ENCODE assay signal across 14 cellular contexts in the genomic region with DNA sequence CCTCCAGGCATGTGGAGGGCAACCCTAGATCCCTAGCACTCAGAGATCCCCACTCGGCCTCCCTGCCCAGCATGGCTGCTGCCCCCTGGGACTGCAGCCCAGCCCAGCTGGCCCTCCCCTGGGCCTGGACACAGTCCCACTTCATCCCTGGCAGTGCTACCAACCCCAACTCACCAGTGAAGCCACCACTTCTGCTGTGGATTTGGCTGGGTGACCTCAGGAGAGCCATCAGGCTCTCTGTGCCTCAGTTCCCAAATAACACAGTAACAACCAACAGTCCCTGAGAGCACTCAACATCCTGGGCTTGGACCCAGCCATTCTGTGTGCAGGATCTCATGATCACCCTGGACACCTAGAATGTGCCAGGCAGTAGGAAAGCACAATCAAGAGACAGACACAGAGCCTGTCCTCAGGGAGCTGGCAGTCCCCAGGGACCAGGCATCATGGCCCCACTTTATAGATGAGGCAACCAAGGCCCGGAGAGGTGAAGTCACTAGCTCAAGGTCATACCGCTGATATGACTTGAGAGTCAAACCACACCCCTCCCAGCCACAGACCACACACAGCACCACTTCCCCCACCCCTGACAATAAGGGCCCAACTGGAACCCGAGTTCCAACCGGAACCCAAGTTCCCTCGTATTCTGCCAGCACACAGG. TPM values are rescaled to one million over a fixed set of nuclear protein-coding genes. Genes with fewer than 3 reads are reported as not detected.
DNase-seq lines count a peak whose midpoint lies in the region; ATAC-seq, FAIRE-seq and TF ChIP-seq lines count a peak whose summit lies in the region.
"Had no signal": no experiment of that assay in that cellular context is flagged by ENCODE, and none has a peak within 500 bp of the region (broad histone marks: within the 10 kb centered on the region; RNA-seq: fewer than 3 reads in every experiment).

No MANE protein-coding gene starts in this region.

- no peak overlapping the region for H3K4me3 Mint-ChIP-seq in CD8-positive, alpha-beta T cell
- H3K4me3 Mint-ChIP-seq in IgD-negative memory B cell: peak overlapping the region in 1 of 4 donors; percentile 61
- H3K4me3 Mint-ChIP-seq: stimulated activated naive CD8-positive, alpha-beta T cell treated with anti-CD3 and anti-CD28 coated beads, Interleukin-15, Interleukin-2, amounts not matched to agents 100 ng/mL and 50 ng/mL, for 24 hours had no signal

- no peak overlapping the region for H2BK120ac ChIP-seq in neuronal stem cell (ENCODE audit: low read depth, low read length)

- H3K4me3 ChIP-seq in CD8-positive, alpha-beta T cell (ENCODE audit: low read depth, low read length): no peak overlapping the region
- H3K4me3 ChIP-seq in K562 (no peak overlapping the region), neuronal stem cell (ENCODE audit: low read length in 2 of 2) (no peak overlapping the region), A673 (ENCODE audit: low read depth, low read length, poor library complexity, severe bottlenecking) (no peak overlapping the region)

- peak overlapping the region; percentile 92 for H3K14ac ChIP-seq in neuronal stem cell (ENCODE audit: low read length)

- CTCF ChIA-PET in CD8-positive, alpha-beta T cell (lab: Charles Lee): interaction anchor here (0.7 to 2.0 kb wide), 3 partner anchors 113 to 131 kb away, joined by 3 to 17 read pairs (median 4); no protein-coding TSS in a partner anchor
- CTCF ChIA-PET in K562 (lab: Yijun Ruan, JAX; ENCODE audit: low intra/inter-chr PET ratio) (interaction anchor here (0.6 to 2.4 kb wide), 3 partner anchors 116 to 299 kb away, joined by 3 to 29 read pairs (median 5); no protein-coding TSS in a partner anchor), A673 (lab: Charles Lee) (interaction anchor here (1.7 kb wide), 1 partner anchor 27 kb away, joined by 7 read pairs; no protein-coding TSS in a partner anchor)

- WGBS in K562 (ENCODE audit: insufficient coverage, low coverage, missing lambda C conversion rate): 56% methylated on average over 5 of the region's 6 CpGs
- WGBS in neuronal stem cell (ENCODE audit: extremely low coverage in 2 of 2, insufficient read length in 2 of 2, insufficient replicate concordance in 1 of 2), 2 donors: no CpG with 5 or more reads among the region's 6 CpGs

- in situ Hi-C loops in K562 (cut with MboI): loop anchor here (25.0 kb wide), 1 partner anchor 292 kb away; no protein-coding TSS in a partner anchor

- TF ChIP-seq POLR2A in K562 (conservative IDR thresholded peaks at IDR 0.05): no peak

- H2AFZ ChIP-seq in K562 (ENCODE audit: low read depth, low read length) (no peak overlapping the region), neuronal stem cell (ENCODE audit: low read length) (peak overlapping the region; percentile 92)

- no peak overlapping the region for H3K27ac ChIP-seq in CD8-positive, alpha-beta T cell (ENCODE audit: low read depth, low read length)
- no peak overlapping the region for H3K27ac ChIP-seq in K562 (ENCODE audit: extremely low read depth, low read depth, low read length)
- H3K27ac ChIP-seq in neuronal stem cell (replicated peaks; ENCODE audit: low read length): no peak overlapping the region
- H3K27ac ChIP-seq in A673 (ENCODE audit: low read depth, low read length, poor library complexity, severe bottlenecking): no peak overlapping the region

- BruUV-seq in K562 (replicated peaks; lab: Mats Ljungman, UMichigan): no TSS peak
- no TSS peak for BruUV-seq in A673 (replicated peaks; lab: Mats Ljungman, UMichigan)

- peak overlapping the region; percentile 98 for H4K8ac ChIP-seq in neuronal stem cell (ENCODE audit: low read depth, low read length)

- H3K79me2 ChIP-seq in K562 (ENCODE audit: control insufficient read depth, insufficient read depth, low read length): peaks cover 3% of the 10 kb centered on the region

- no peak overlapping the region for H2BK5ac ChIP-seq in neuronal stem cell (ENCODE audit: low read length)

- H3K27me3 ChIP-seq in CD8-positive, alpha-beta T cell (ENCODE audit: insufficient read depth, low read length): no peaks in the 10 kb centered on the region
- H3K27me3 ChIP-seq in K562 (ENCODE audit: control insufficient read depth in 2 of 2, insufficient read depth in 2 of 2, low read length in 2 of 2) (peaks cover 0 to 8% of the 10 kb centered on the region in 2 experiments; a peak in 2 of 5 replicates), neuronal stem cell (ENCODE audit: control insufficient read depth in 3 of 3, insufficient read depth in 3 of 3, low read depth in 1 of 3, low read length in 3 of 3) (peaks cover 0 to 24% (median 0%) of the 10 kb centered on the region in 3 experiments), A673 (replicated peaks; ENCODE audit: insufficient read depth, low read depth, low read length, poor library complexity) (no peaks in the 10 kb centered on the region)

- peaks cover 14% of the 10 kb centered on the region for H3K4me1 Mint-ChIP-seq in CD8-positive, alpha-beta T cell (ENCODE audit: low read depth)
- H3K4me1 Mint-ChIP-seq in IgD-negative memory B cell: peaks cover 9 to 18% (median 11%) of the 10 kb centered on the region in 3 donors

- peaks cover 1% of the 10 kb centered on the region for H3K79me1 ChIP-seq in neuronal stem cell (ENCODE audit: low read depth, low read length)

- H3K27me3 Mint-ChIP-seq in CD8-positive, alpha-beta T cell (ENCODE audit: low read depth): no peaks in the 10 kb centered on the region
- H3K27me3 Mint-ChIP-seq in IgD-negative memory B cell: peaks cover 2% of the 10 kb centered on the region

- H3K36me3 ChIP-seq in CD8-positive, alpha-beta T cell (ENCODE audit: insufficient read depth, low read length): no peaks in the 10 kb centered on the region
- H3K36me3 ChIP-seq in K562 (ENCODE audit: control insufficient read depth, insufficient read depth, low read length) (no peaks in the 10 kb centered on the region; the same call in 2 of the 3 replicates), neuronal stem cell (replicated peaks in 1 of 2; ENCODE audit: control insufficient read depth in 2 of 2, insufficient read depth in 2 of 2, low read length in 2 of 2) (no peaks in the 10 kb centered on the region), A673 (ENCODE audit: insufficient read depth, low read length, poor library complexity, severe bottlenecking) (no peaks in the 10 kb centered on the region)

- DNase-seq in CD8-positive, alpha-beta T cell: no peak
- no peak for DNase-seq in K562 (ENCODE audit: extremely low read depth in 1 of 4, low spot score in 3 of 4)
- no peak for DNase-seq in neuronal stem cell (ENCODE audit: low spot score)
- no peak for DNase-seq in A673 (ENCODE audit: low spot score)
- no peak for DNase-seq in NCI-H187 treated with DMSO at 0.1 percent for 48 hours (lab: John Stamatoyannopoulos, UW)
- DNase-seq: GOT3, kidney had no signal

- no peak for FAIRE-seq in K562 (lab: Jason Lieb, UNC)
- FAIRE-seq: kidney had no signal

- no peaks in the 10 kb centered on the region for H3K9me3 ChIP-seq in CD8-positive, alpha-beta T cell (ENCODE audit: low read length)
- H3K9me3 ChIP-seq in K562 (replicated peaks; ENCODE audit: control insufficient read depth, insufficient read depth, low read depth, low read length) (peaks cover 6% of the 10 kb centered on the region), neuronal stem cell (replicated peaks in 1 of 2; ENCODE audit: control insufficient read depth in 2 of 2, insufficient read depth in 1 of 2, low read depth in 1 of 2, low read length in 2 of 2) (peaks cover 0 to 2% of the 10 kb centered on the region in 2 donors), A673 (ENCODE audit: low read depth, low read length, poor library complexity, severe bottlenecking) (peaks cover 3% of the 10 kb centered on the region)
- H3K9me3 ChIP-seq: Caco-2 had no signal

- H2BK15ac ChIP-seq in neuronal stem cell (ENCODE audit: low read length): peak overlapping the region; percentile 8

- H3K4ac ChIP-seq in neuronal stem cell (ENCODE audit: low read length): no peak overlapping the region

- H4K20me1 ChIP-seq in K562 (replicated peaks; ENCODE audit: control insufficient read depth, insufficient read depth, low read length): no peaks in the 10 kb centered on the region; the same call in 1 of the 2 replicates

- H3K4me2 ChIP-seq in K562 (ENCODE audit: insufficient read depth, low read length): no peak overlapping the region
- H3K4me2 ChIP-seq in neuronal stem cell (ENCODE audit: insufficient read depth, low read length, poor library complexity, severe bottlenecking): no peak overlapping the region

- H4K91ac ChIP-seq in neuronal stem cell (ENCODE audit: low read depth, low read length, poor library complexity): peak overlapping the region; percentile 38

- H3K9me3 Mint-ChIP-seq in CD8-positive, alpha-beta T cell: peaks cover 5% of the 10 kb centered on the region
- H3K9me3 Mint-ChIP-seq in IgD-negative memory B cell: peaks cover 0 to 4% (median 3%) of the 10 kb centered on the region in 3 donors
- H3K9me3 Mint-ChIP-seq: stimulated activated naive CD8-positive, alpha-beta T cell treated with anti-CD3 and anti-CD28 coated beads, Interleukin-15, Interleukin-2, amounts not matched to agents 100 ng/mL and 50 ng/mL, for 24 hours had no signal

- H3K9ac ChIP-seq in K562 (ENCODE audit: insufficient read depth in 1 of 2, low read depth in 2 of 2, low read length in 2 of 2) (no peak overlapping the region), neuronal stem cell (ENCODE audit: low read depth, low read length, poor library complexity) (no peak overlapping the region)

- no peak for ATAC-seq in CD8-positive, alpha-beta T cell
- no peak; the same call in 2 of the 3 replicates for ATAC-seq in K562
- no peak for ATAC-seq in GM18868 (IDR thresholded peaks at IDR 0.05; ENCODE audit: unreplicated experiment)

- POLR2A ChIA-PET in CD8-positive, alpha-beta T cell (lab: Charles Lee): no interaction called here
- POLR2A ChIA-PET in K562 (lab: Yijun Ruan, JAX) (interaction anchor here (0.6 kb wide), 1 partner anchor 213 kb away, joined by 4 read pairs; no protein-coding TSS in a partner anchor), A673 (lab: Charles Lee; ENCODE audit: low non-redundant PET) (no interaction called here)

- TF ChIP-seq EP300 in K562 (IDR thresholded peaks at IDR 0.05; ENCODE audit: low read length): no peak

- H3K36me3 Mint-ChIP-seq in CD8-positive, alpha-beta T cell: peaks cover 4% of the 10 kb centered on the region
- peaks cover 3% of the 10 kb centered on the region for H3K36me3 Mint-ChIP-seq in IgD-negative memory B cell

- peak overlapping the region; percentile 97 for H3K18ac ChIP-seq in neuronal stem cell (ENCODE audit: low read length)

- peak overlapping the region; percentile 25 for H3K23ac ChIP-seq in neuronal stem cell (ENCODE audit: low read depth, low read length, poor library complexity)

- H3K4me1 ChIP-seq in CD8-positive, alpha-beta T cell (ENCODE audit: insufficient read depth, low read length): peaks cover under 1% of the 10 kb centered on the region
- H3K4me1 ChIP-seq in K562 (replicated peaks in 1 of 2; ENCODE audit: control insufficient read depth in 2 of 2, insufficient read depth in 2 of 2, low read length in 2 of 2) (peaks cover 11 to 19% of the 10 kb centered on the region in 2 experiments; a peak in 4 of 5 replicates), neuronal stem cell (ENCODE audit: control insufficient read depth in 2 of 2, insufficient read depth in 1 of 2, low read depth in 1 of 2, low read length in 2 of 2) (peaks cover 0 to 3% of the 10 kb centered on the region in 2 donors), A673 (ENCODE audit: insufficient read depth, low read length, poor library complexity, severe bottlenecking) (no peaks in the 10 kb centered on the region)
- H3K4me1 ChIP-seq: Caco-2 had no signal

- H2AK5ac ChIP-seq in neuronal stem cell (ENCODE audit: low read depth, low read length): peak overlapping the region; percentile 36

- TF ChIP-seq RAD21 in K562 (CRISPR knock-in tag; conservative IDR thresholded peaks at IDR 0.05 in 1 of 2, IDR thresholded peaks at IDR 0.05 in 1 of 2): no peak

- H2BK12ac ChIP-seq in neuronal stem cell (ENCODE audit: low read length): no peak overlapping the region

- no peak overlapping the region for H3K27ac Mint-ChIP-seq in CD8-positive, alpha-beta T cell
- peak overlapping the region in 2 of 3 donors; percentile 63 to 75 for H3K27ac Mint-ChIP-seq in IgD-negative memory B cell
- H3K27ac Mint-ChIP-seq: activated naive CD4-positive, alpha-beta T cell treated with anti-CD3 and anti-CD28 coated beads, Interleukin-2, amount 50 U/mL, for 72 hours; stimulated activated naive CD8-positive, alpha-beta T cell treated with anti-CD3 and anti-CD28 coated beads, Interleukin-15, Interleukin-2, amounts not matched to agents 100 ng/mL and 50 ng/mL, for 24 hours had no signal

- TF ChIP-seq CTCF in CD8-positive, alpha-beta T cell (IDR thresholded peaks at IDR 0.05): peak; percentile 31
- no peak for TF ChIP-seq CTCF in K562 (IDR thresholded peaks at IDR 0.05 in 2 of 3, conservative IDR thresholded peaks at IDR 0.05 in 1 of 3; ENCODE audit: insufficient read depth in 2 of 3, low read depth in 1 of 3, low read length in 3 of 3)
- no peak for TF ChIP-seq CTCF in A673 (conservative IDR thresholded peaks at IDR 0.05; ENCODE audit: low read depth, low read length)

- no peaks in the 10 kb centered on the region for H3K9me1 ChIP-seq in K562 (ENCODE audit: control insufficient read depth, insufficient read depth, low read length)

- intact Hi-C loops in CD8-positive, alpha-beta T cell (cut with DNase I, micrococcal nuclease): loop anchor here (1.0 to 10.0 kb wide), 11 partner anchors 116 to 1595 kb away; a partner anchor contains a TSS
- intact Hi-C loops in K562 (cut with micrococcal nuclease) (loop anchor here (1.0 kb wide), 1 partner anchor 116 kb away; no protein-coding TSS in a partner anchor), A673 (cut with micrococcal nuclease; ENCODE audit: unreplicated experiment) (loop anchor here (1.0 to 10.0 kb wide), 4 partner anchors 116 to 435 kb away; a partner anchor contains a TSS)

RNA-seq across cellular contexts. Expression of a gene that starts 4.7 kb away (rescaled TPM):
- 10 to 100 TPM; 71.0 to 71.5 TPM for total RNA-seq in CD8-positive, alpha-beta T cell
- polyA plus RNA-seq in IgD-negative memory B cell (149 TPM), K562 (2011; rRNA removed) (544 and 662 TPM in 2 replicates), K562 (2014; fragmentation: Illumina TruSeq; extraction: Trizol) (368 and 407 TPM in 2 replicates), K562 (2014; fragmentation: Nextera tagmentation; extraction: Ambion mirVana) (100 to 1,000 TPM; 940 to 978 TPM), K562 (2014; rRNA removed) (429 and 463 TPM in 2 replicates)
- total RNA-seq in K562 (2011; cell fraction: chromatin; rRNA removed; ENCODE audit: low replicate concordance): 105 and 110 TPM in 2 replicates
- total RNA-seq in K562 (2011; cell fraction: nucleolus; rRNA removed): 103 and 112 TPM in 2 replicates
- 100 and 107 TPM in 2 replicates for total RNA-seq in K562 (2011; cell fraction: nucleoplasm; rRNA removed)
- total RNA-seq in K562 (2014; rRNA removed) (364 and 393 TPM in 2 replicates), K562 (2014; rRNA removed; fragmentation: Illumina TruSeq; extraction: Trizol) (404 and 414 TPM in 2 replicates), K562 (2015; rRNA removed; fragmentation: Illumina TruSeq; extraction: Trizol) (327 and 358 TPM in 2 replicates), K562 (2021) (321 and 326 TPM in 2 replicates), A673 (2021) (355 and 380 TPM in 2 replicates)
- 461 and 577 TPM in 2 replicates for polyA plus RNA-seq in K562 (2011; cell fraction: cytosol; rRNA removed)
- polyA plus RNA-seq in K562 (2011; cell fraction: nucleus; rRNA removed): 113 and 195 TPM in 2 replicates
- polyA plus RNA-seq in K562 (2012): 238 and 428 TPM in 2 replicates
- 408 and 504 TPM in 2 replicates for polyA minus RNA-seq in K562 (2011; rRNA and poly(A)+ RNA removed)
- 113 and 154 TPM in 2 replicates for polyA minus RNA-seq in K562 (2011; cell fraction: cytosol; rRNA and poly(A)+ RNA removed)
- polyA minus RNA-seq in K562 (2011; cell fraction: nucleus; rRNA and poly(A)+ RNA removed): 48.2 and 82.0 TPM in 2 replicates
- 189 TPM for polyA plus RNA-seq in neuronal stem cell (2013, experiment 1 of 2)
- polyA plus RNA-seq in neuronal stem cell (2013, experiment 2 of 2): 189 TPM

RNA-seq across cellular contexts. Expression of a gene that starts 30.3 kb away (rescaled TPM):
- total RNA-seq in CD8-positive, alpha-beta T cell: not detected
- not detected for polyA plus RNA-seq in IgD-negative memory B cell
- not detected in 2 replicates for total RNA-seq in K562 (2011; cell fraction: chromatin; rRNA removed; ENCODE audit: low replicate concordance)
- total RNA-seq in K562 (2011; cell fraction: nucleolus; rRNA removed): 0.17 TPM in 1 of 2 replicates, not detected in the other
- not detected in 2 replicates for total RNA-seq in K562 (2011; cell fraction: nucleoplasm; rRNA removed)
- total RNA-seq in K562 (2014; rRNA removed): not detected in 2 replicates
- total RNA-seq in K562 (2014; rRNA removed; fragmentation: Illumina TruSeq; extraction: Trizol): not detected in 2 replicates
- not detected in 2 replicates for total RNA-seq in K562 (2015; rRNA removed; fragmentation: Illumina TruSeq; extraction: Trizol)
- not detected in 2 replicates for total RNA-seq in K562 (2021)
- polyA plus RNA-seq in K562 (2011; rRNA removed): not detected in 2 replicates
- polyA plus RNA-seq in K562 (2011; cell fraction: cytosol; rRNA removed): not detected in 2 replicates
- 0.28 TPM in 1 of 2 replicates, not detected in the other for polyA plus RNA-seq in K562 (2011; cell fraction: nucleus; rRNA removed)
- not detected in 2 replicates for polyA plus RNA-seq in K562 (2012)
- polyA plus RNA-seq in K562 (2014; fragmentation: Illumina TruSeq; extraction: Trizol): not detected in 2 replicates
- not detected for polyA plus RNA-seq in K562 (2014; fragmentation: Nextera tagmentation; extraction: Ambion mirVana)
- polyA plus RNA-seq in K562 (2014; rRNA removed): not detected in 2 replicates
- not detected in 2 replicates for polyA minus RNA-seq in K562 (2011; rRNA and poly(A)+ RNA removed)
- not detected in 2 replicates for polyA minus RNA-seq in K562 (2011; cell fraction: cytosol; rRNA and poly(A)+ RNA removed)
- not detected in 2 replicates for polyA minus RNA-seq in K562 (2011; cell fraction: nucleus; rRNA and poly(A)+ RNA removed)
- polyA plus RNA-seq in neuronal stem cell (2013, experiment 1 of 2): 0.54 TPM
- polyA plus RNA-seq in neuronal stem cell (2013, experiment 2 of 2): 0.58 TPM
- not detected in 2 replicates for total RNA-seq in A673 (2021)
- total RNA-seq: activated naive CD4-positive, alpha-beta T cell treated with anti-CD3 and anti-CD28 coated beads, Interleukin-2, amount 50 U/mL, for 72 hours; Caco-2; kidney; myocyte; sciatic nerve had no signal
